In genomic region chr5:50393925-50394609, GRCh38 we compare ENCODE assay signal across 9 cellular contexts. TPM values are rescaled to one million over a fixed set of nuclear protein-coding genes. Genes with fewer than 3 reads are reported as not detected.
A peak's percentile ranks its signal among the peaks of the same experiment; 100 is the strongest.
DNase-seq lines count a peak whose midpoint lies in the region; ATAC-seq, FAIRE-seq and TF ChIP-seq lines count a peak whose summit lies in the region.
"Not testable (repeated sequence)": the region's sequence is repeated elsewhere in the genome, so short reads cannot be mapped to it uniquely, and the experiment has no call there.
"Had no signal": no experiment of that assay in that cellular context is flagged by ENCODE, and none has a peak within 500 bp of the region (broad histone marks: within the 10 kb centered on the region; RNA-seq: fewer than 3 reads in every experiment).

No MANE protein-coding gene starts in this region.

- intact Hi-C loops in aorta (cut with DNase I) = not testable (repeated sequence)

- ATAC-seq in SK-N-SH treated with all-trans-retinoic acid at 6 μM for 48 hours (peak; percentile 99), aorta (ENCODE audit: low FRiP score) (peak; percentile 52)

- not testable (repeated sequence) for H3K36me3 ChIP-seq in bronchial epithelial cell (ENCODE audit: control insufficient read depth, insufficient read depth, low read length); aorta (ENCODE audit: control insufficient read depth in 1 of 2, insufficient read depth in 2 of 2, low read length in 1 of 2)

- FAIRE-seq in bronchial epithelial cell (lab: Jason Lieb, UNC) = not testable (repeated sequence)

- TF ChIP-seq CTCF in bronchial epithelial cell (IDR thresholded peaks at IDR 0.05; ENCODE audit: insufficient read depth, low read length, severe bottlenecking); fibroblast of pulmonary artery (IDR thresholded peaks at IDR 0.05; ENCODE audit: low read length, missing control alignments): not testable (repeated sequence)

- not testable (repeated sequence) for H3K4me3 ChIP-seq in bronchial epithelial cell (ENCODE audit: low read depth, low read length); fibroblast of pulmonary artery (replicated peaks; ENCODE audit: low read depth, low read length); aorta (ENCODE audit: low read length in 2 of 2)

- not testable (repeated sequence) for H3K27ac ChIP-seq in aorta (ENCODE audit: low read depth in 1 of 2, low read length in 2 of 2)

- DNase-seq in AG08395 (ENCODE audit: low spot score) = peak; percentile 48
- DNase-seq in GM04503 (ENCODE audit: low read depth) = peak; percentile 55
- peak; percentile 90 for DNase-seq in LHCN-M2 (ENCODE audit: low read depth)
- peak; percentile 94 for DNase-seq in bronchial epithelial cell (ENCODE audit: low read depth)
- peak; percentile 48 for DNase-seq in fibroblast of pulmonary artery (ENCODE audit: low read depth)
- DNase-seq in myocyte (ENCODE audit: low read depth) = peak; percentile 63
- DNase-seq in aorta = not testable (repeated sequence)

- H3K27me3 ChIP-seq in bronchial epithelial cell (ENCODE audit: control insufficient read depth, insufficient read depth, low read length); aorta (ENCODE audit: control insufficient read depth in 1 of 2, insufficient read depth in 2 of 2, low read length in 1 of 2): not testable (repeated sequence)

- 33 to 37% methylated on average over 2 of the region's 2 CpGs for WGBS in aorta, 2 donors

- not testable (repeated sequence) for H3K9me3 ChIP-seq in aorta (ENCODE audit: control insufficient read depth, low read length)

- not testable (repeated sequence) for H3K4me1 ChIP-seq in aorta (ENCODE audit: control insufficient read depth in 1 of 2, insufficient read depth in 2 of 2, low read length in 2 of 2)

TF ChIP-seq in SK-N-SH treated with all-trans-retinoic acid at 6 μM for 48 hours, 23 proteins besides CTCF, POLR2A, EP300 and RAD21:
- TF ChIP-seq ISL1 (CRISPR knock-in tag; IDR thresholded peaks at IDR 0.05) = peak; percentile 86

RNA-seq across cellular contexts. Expression of gene EMB, which starts 47.0 kb away (rescaled TPM):
- total RNA-seq in LHCN-M2 (2014; rRNA removed) = 48.6 and 56.6 TPM in 2 replicates
- 10.7 TPM for polyA plus RNA-seq in LHCN-M2 (2012)
- total RNA-seq in bronchial epithelial cell = 40.0 and 40.8 TPM in 2 replicates
- 13.3 and 21.3 TPM in 2 replicates for total RNA-seq in myocyte
- polyA plus RNA-seq in myocyte (2012) = 9.2 TPM
- 10 to 100 TPM; 21.5 to 40.2 TPM for total RNA-seq in aorta
- 10 to 100 TPM in 1 of 2 donors, 1 to 10 TPM in 1; 2.5 to 15.8 TPM for polyA plus RNA-seq in aorta
- total RNA-seq: HT-29 had no signal
